ENCODE assay signal across 23 cellular contexts in the genomic region with DNA sequence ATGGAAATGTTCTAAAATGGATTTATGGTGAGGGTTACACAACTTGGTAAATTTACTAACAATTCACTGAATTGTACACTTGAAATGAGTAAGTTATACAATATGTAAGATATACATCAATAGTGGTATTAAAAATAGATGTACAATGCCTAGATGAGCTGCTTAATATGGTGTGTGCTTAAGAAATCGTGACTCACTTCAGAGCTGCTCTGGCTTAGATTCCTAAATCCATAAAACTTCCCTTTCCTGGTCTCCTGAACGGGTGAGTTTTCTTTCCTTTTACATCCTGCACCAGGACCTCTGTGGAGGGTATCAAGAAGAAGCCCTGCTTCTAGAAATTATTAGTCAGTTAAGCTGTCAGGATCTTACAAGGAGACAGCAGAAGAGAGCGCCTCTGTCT. TPM values are rescaled to one million over a fixed set of nuclear protein-coding genes. Genes with fewer than 3 reads are reported as not detected.
A peak's percentile ranks its signal among the peaks of the same experiment; 100 is the strongest.
DNase-seq lines count a peak whose midpoint lies in the region; ATAC-seq, FAIRE-seq and TF ChIP-seq lines count a peak whose summit lies in the region.
"Had no signal": no experiment of that assay in that cellular context is flagged by ENCODE, and none has a peak within 500 bp of the region (broad histone marks: within the 10 kb centered on the region; RNA-seq: fewer than 3 reads in every experiment).

No MANE protein-coding gene starts in this region.

- H3K4me2 ChIP-seq in H9 (ENCODE audit: insufficient read depth, insufficient read length, low read length) = no peak overlapping the region

- H2BK12ac ChIP-seq in H9 (ENCODE audit: insufficient read length, low read depth, low read length) = no peak overlapping the region

- H2BK20ac ChIP-seq in H9 (ENCODE audit: low read depth, low read length, poor library complexity, severe bottlenecking) = no peak overlapping the region

- no peak overlapping the region for H2AK5ac ChIP-seq in H9 (ENCODE audit: insufficient read length, low read length)

- H3K4me3 ChIP-seq in ACC112 (ENCODE audit: low read depth, low read length) = no peak overlapping the region
- H3K4me3 ChIP-seq in bronchial epithelial cell (ENCODE audit: low read depth, low read length) = no peak overlapping the region
- no peak overlapping the region for H3K4me3 ChIP-seq in effector memory CD4-positive, alpha-beta T cell (ENCODE audit: insufficient read depth, low read depth, low read length, poor library complexity, severe bottlenecking)
- H3K4me3 ChIP-seq: HAP-1 had no signal

- no peak overlapping the region for H3K56ac ChIP-seq in H9 (ENCODE audit: insufficient read length, low read depth, low read length)

- H3K27ac Mint-ChIP-seq in H9 = peak overlapping the region in 2 of 3 experiments; percentile 25 to 55; a peak in 1 of 7 replicates
- H3K27ac Mint-ChIP-seq: CD14-positive monocyte had no signal

- H2BK5ac ChIP-seq in H9 (ENCODE audit: insufficient read length, low read length) = no peak overlapping the region

- no peaks in the 10 kb centered on the region for H3K23me2 ChIP-seq in H9 (ENCODE audit: insufficient read length, low read depth, low read length, poor library complexity, severe bottlenecking)

- no peak for TF ChIP-seq CTCF in H9 (conservative IDR thresholded peaks at IDR 0.05)
- TF ChIP-seq CTCF in bronchial epithelial cell (IDR thresholded peaks at IDR 0.05; ENCODE audit: insufficient read depth, low read length, severe bottlenecking) = no peak
- TF ChIP-seq CTCF in foreskin keratinocyte (conservative IDR thresholded peaks at IDR 0.05) = no peak

- H4K5ac ChIP-seq in H9 (ENCODE audit: insufficient read length, low read depth, low read length) = no peak overlapping the region

- no peaks in the 10 kb centered on the region; a peak in 1 of 7 replicates for H3K36me3 Mint-ChIP-seq in H9 (ENCODE audit: insufficient read depth in 1 of 3, low read depth in 3 of 3)
- H3K36me3 Mint-ChIP-seq: CD14-positive monocyte had no signal

- H3T11ph ChIP-seq in H9 (ENCODE audit: low read length) = no peak overlapping the region

- H3K23ac ChIP-seq in H9 (ENCODE audit: insufficient read length, low read depth, low read length) = no peak overlapping the region

- no peak overlapping the region for H3K9ac ChIP-seq in H9 (ENCODE audit: extremely low read depth, insufficient read length, low read length)

- no peaks in the 10 kb centered on the region for H3K9me3 ChIP-seq in H9 (ENCODE audit: control insufficient read depth, low read depth, low read length)
- H3K9me3 ChIP-seq in effector memory CD4-positive, alpha-beta T cell (ENCODE audit: control insufficient read depth, low read length) = no peaks in the 10 kb centered on the region
- H3K9me3 ChIP-seq: HAP-1 had no signal

- no peak overlapping the region for H2BK15ac ChIP-seq in H9 (ENCODE audit: low read depth, low read length)

- H3K27ac ChIP-seq in ACC112 (ENCODE audit: low read depth, low read length) = peak overlapping the region; percentile 25; the same call in 1 of the 2 replicates
- no peak overlapping the region for H3K27ac ChIP-seq in H9 (ENCODE audit: insufficient read length, low read depth, low read length)
- no peak overlapping the region for H3K27ac ChIP-seq in foreskin keratinocyte
- H3K27ac ChIP-seq in effector memory CD4-positive, alpha-beta T cell (ENCODE audit: insufficient read depth, low read length, poor library complexity, severe bottlenecking) = no peak overlapping the region

- ATAC-seq in foreskin keratinocyte = peak; percentile 14
- ATAC-seq: Panc1 had no signal

- H3K4me1 ChIP-seq in ACC112 (ENCODE audit: control insufficient read depth, insufficient read depth, low read length, unreplicated experiment) (peaks cover 16% of the 10 kb centered on the region), H9 (ENCODE audit: insufficient read depth, low read length) (no peaks in the 10 kb centered on the region), foreskin keratinocyte (peaks cover 4% of the 10 kb centered on the region)
- H3K4me1 ChIP-seq in effector memory CD4-positive, alpha-beta T cell (ENCODE audit: control insufficient read depth, insufficient read depth, low read length, poor library complexity, severe bottlenecking) = no peaks in the 10 kb centered on the region

- no peak for DNase-seq in H9
- DNase-seq in bronchial epithelial cell (ENCODE audit: low read depth) = peak; percentile 46
- peak in 1 of 2 donors; percentile 31 for DNase-seq in foreskin keratinocyte
- no peak for DNase-seq in effector memory CD4-positive, alpha-beta T cell
- DNase-seq in Ammon's horn (ENCODE audit: low spot score) = no peak
- no peak for DNase-seq in NCI-H69 (lab: John Stamatoyannopoulos, UW)
- DNase-seq in activated CD4-positive, alpha-beta T cell treated with anti-CD3 and anti-CD28 coated beads, Interleukin-2, amount 50 U/mL, for 4 hours = no peak
- DNase-seq: 8988T, COR-L47, DMS153, KG1, NCI-H1105 treated with DMSO at 0.1 percent for 48 hours, NCI-H1930, NCI-H2171, NCI-H446 treated with DMSO at 0.1 percent for 48 hours, NCI-H774, Right ventricle myocardium superior had no signal

- peaks cover 4 to 10% of the 10 kb centered on the region in 2 experiments; a peak in 3 of 4 replicates for H3K4me1 Mint-ChIP-seq in H9

- H3K79me1 ChIP-seq in H9 (ENCODE audit: insufficient read depth, low read depth, low read length, poor library complexity, severe bottlenecking) = no peaks in the 10 kb centered on the region

- WGBS in H9 (ENCODE audit: extremely low coverage, insufficient read length, low lambda C conversion rate) = no CpG with 5 or more reads among the region's 3 CpGs

- H3K79me2 ChIP-seq in ACC112 (ENCODE audit: control insufficient read depth, insufficient read depth, low read length, unreplicated experiment) (no peaks in the 10 kb centered on the region), H9 (ENCODE audit: insufficient read depth, low read length) (no peaks in the 10 kb centered on the region)

- H4K20me1 ChIP-seq in H9 (ENCODE audit: control insufficient read depth, insufficient read depth, insufficient read length) = no peaks in the 10 kb centered on the region

- 0 out of 2 replicates have a peak, but pooled peaks cover 3% of the 10 kb centered on the region for H3K36me3 ChIP-seq in ACC112 (ENCODE audit: insufficient read depth, low read length)
- H3K36me3 ChIP-seq in bronchial epithelial cell (ENCODE audit: control insufficient read depth, insufficient read depth, low read length) = no peaks in the 10 kb centered on the region
- H3K36me3 ChIP-seq in effector memory CD4-positive, alpha-beta T cell (ENCODE audit: control insufficient read depth, insufficient read depth, low read length) = no peaks in the 10 kb centered on the region
- H3K36me3 ChIP-seq: HAP-1 had no signal

- peaks cover 0 to 4% of the 10 kb centered on the region in 2 experiments; a peak in 2 of 5 replicates for H3K9me3 Mint-ChIP-seq in H9

- H3K27me3 ChIP-seq in ACC112 (ENCODE audit: insufficient read depth, low read length) = no peaks in the 10 kb centered on the region
- H3K27me3 ChIP-seq in H9 (ENCODE audit: insufficient read depth, low read length) = no peaks in the 10 kb centered on the region
- no peaks in the 10 kb centered on the region for H3K27me3 ChIP-seq in bronchial epithelial cell (ENCODE audit: control insufficient read depth, insufficient read depth, low read length)
- H3K27me3 ChIP-seq in foreskin keratinocyte = peaks cover 8% of the 10 kb centered on the region
- no peaks in the 10 kb centered on the region for H3K27me3 ChIP-seq in effector memory CD4-positive, alpha-beta T cell (replicated peaks; ENCODE audit: control insufficient read depth, insufficient read depth, low read length, poor library complexity, severe bottlenecking)

- no peak overlapping the region for H3K4ac ChIP-seq in H9 (ENCODE audit: low read depth, low read length)

- no peak overlapping the region for H3K18ac ChIP-seq in H9 (ENCODE audit: insufficient read length, low read depth, low read length)

- H2AFZ ChIP-seq in ACC112 (ENCODE audit: low read length, unreplicated experiment) (no peak overlapping the region), H9 (ENCODE audit: low read length) (no peak overlapping the region)

- H2BK120ac ChIP-seq in H9 (ENCODE audit: low read depth, low read length, poor library complexity, severe bottlenecking) = no peak overlapping the region

- no peak overlapping the region for H4K91ac ChIP-seq in H9 (ENCODE audit: insufficient read length, low read depth, low read length)

- no peak overlapping the region for H3K14ac ChIP-seq in H9 (ENCODE audit: insufficient read depth, low read length)

- peaks cover 4% of the 10 kb centered on the region; the same call in 1 of the 2 replicates for H3K27me3 Mint-ChIP-seq in H9 (ENCODE audit: low read depth)

- H3K4me3 Mint-ChIP-seq in H9 = no peak overlapping the region
- H3K4me3 Mint-ChIP-seq: CD14-positive monocyte had no signal

- no peak for FAIRE-seq in bronchial epithelial cell (lab: Jason Lieb, UNC)
- FAIRE-seq: GM12891, HTR-8/SVneo had no signal

- H4K8ac ChIP-seq in H9 (replicated peaks; ENCODE audit: insufficient read length, low read depth, low read length) = no peak overlapping the region

RNA-seq across cellular contexts. Expression of gene H3-3A, which starts 30.4 kb away (rescaled TPM):
- total RNA-seq in H9 (2021) = 1,129 and 1,182 TPM in 2 replicates
- total RNA-seq in bronchial epithelial cell = 84.8 and 123 TPM in 2 replicates
- total RNA-seq in foreskin keratinocyte = 237 and 245 TPM in 2 replicates
- polyA plus RNA-seq in foreskin keratinocyte = 313 and 327 TPM in 2 replicates
